In genomic region chr18:50058731-50059130, GRCh38 we compare ENCODE assay signal across 21 cellular contexts.
A peak's percentile ranks its signal among the peaks of the same experiment; 100 is the strongest.
DNase-seq lines count a peak whose midpoint lies in the region; ATAC-seq, FAIRE-seq and TF ChIP-seq lines count a peak whose summit lies in the region.
"Had no signal": no experiment of that assay in that cellular context is flagged by ENCODE, and none has a peak within 500 bp of the region (broad histone marks: within the 10 kb centered on the region; RNA-seq: fewer than 3 reads in every experiment).

No MANE protein-coding gene starts in this region.

- intact Hi-C loops in colonic mucosa (cut with DNase I) (no loop called here), mucosa of descending colon (cut with DNase I, micrococcal nuclease) (no loop called here), thyroid gland (cut with DNase I) (no loop called here)

- DNase-seq in colonic mucosa (peak; percentile 57), mucosa of descending colon (peak in 2 of 3 donors; percentile 55 to 62), small intestine (peak; percentile 71), thyroid gland (no peak)
- DNase-seq: AML-193; Caco-2; Calu3; CD4-positive, alpha-beta T cell; CD8-positive, alpha-beta T cell; DMS79 treated with DMSO at 0.1 percent for 48 hours; GF-D8 had no signal

- H3K9ac ChIP-seq in colonic mucosa (ENCODE audit: low read depth in 2 of 2, low read length in 2 of 2), result no peak overlapping the region
- H3K9ac ChIP-seq: BLaER1 treated with 17β-estradiol and CSF1 and Interleukin-3, amounts not matched to agents 10 nM and 100 nM had no signal

- no peak overlapping the region for H3K4me3 ChIP-seq in colonic mucosa
- H3K4me3 ChIP-seq in mucosa of descending colon, result no peak overlapping the region
- H3K4me3 ChIP-seq in small intestine (ENCODE audit: low read depth in 1 of 2, low read length in 2 of 2), result no peak overlapping the region
- H3K4me3 ChIP-seq in thyroid gland (replicated peaks in 1 of 3), result no peak overlapping the region
- H3K4me3 ChIP-seq: A549; BLaER1 treated with 17β-estradiol and CSF1 and Interleukin-3, amounts not matched to agents 10 nM and 100 nM had no signal

- H3K36me3 ChIP-seq in colonic mucosa, result no peaks in the 10 kb centered on the region
- no peaks in the 10 kb centered on the region for H3K36me3 ChIP-seq in mucosa of descending colon (ENCODE audit: low read depth)
- H3K36me3 ChIP-seq in small intestine (ENCODE audit: control insufficient read depth in 2 of 2, insufficient read depth in 2 of 2, low read length in 2 of 2), result no peaks in the 10 kb centered on the region
- no peaks in the 10 kb centered on the region for H3K36me3 ChIP-seq in thyroid gland
- H3K36me3 ChIP-seq: BLaER1 treated with 17β-estradiol and CSF1 and Interleukin-3, amounts not matched to agents 10 nM and 100 nM had no signal

- no peak for TF ChIP-seq CTCF in colonic mucosa (IDR thresholded peaks at IDR 0.05)
- TF ChIP-seq CTCF in mucosa of descending colon (IDR thresholded peaks at IDR 0.05), result no peak
- no peak for TF ChIP-seq CTCF in thyroid gland (IDR thresholded peaks at IDR 0.05)

- H3K9me3 ChIP-seq in colonic mucosa (no peaks in the 10 kb centered on the region), mucosa of descending colon (no peaks in the 10 kb centered on the region), small intestine (ENCODE audit: control insufficient read depth, low read depth) (no peaks in the 10 kb centered on the region), thyroid gland (no peaks in the 10 kb centered on the region)
- H3K9me3 ChIP-seq: A549, Caco-2 had no signal

- TF ChIP-seq POLR2A in thyroid gland (IDR thresholded peaks at IDR 0.05), result no peak

- FAIRE-seq in small intestine (lab: Jason Lieb, UNC), result no peak
- FAIRE-seq: A549, D721Med, G401.6, GM12891, GM19239 had no signal

- ATAC-seq in mucosa of descending colon (peak; percentile 97), HG03139 (IDR thresholded peaks at IDR 0.05; ENCODE audit: unreplicated experiment) (no peak), GM19351 (IDR thresholded peaks at IDR 0.05; ENCODE audit: unreplicated experiment) (no peak)
- ATAC-seq: A549; CD8-positive, alpha-beta T cell had no signal

- peaks cover 10% of the 10 kb centered on the region for H3K4me1 ChIP-seq in colonic mucosa
- H3K4me1 ChIP-seq in mucosa of descending colon (ENCODE audit: low read depth), result peaks cover 23% of the 10 kb centered on the region
- H3K4me1 ChIP-seq in small intestine (ENCODE audit: control insufficient read depth in 2 of 2, insufficient read depth in 1 of 2, low read depth in 1 of 2, low read length in 1 of 2), result no peaks in the 10 kb centered on the region
- H3K4me1 ChIP-seq in thyroid gland, result peaks cover 18 to 26% of the 10 kb centered on the region in 2 donors
- H3K4me1 ChIP-seq: A549, Caco-2 had no signal

- H3K27me3 ChIP-seq in colonic mucosa (no peaks in the 10 kb centered on the region), small intestine (ENCODE audit: control insufficient read depth in 2 of 2, insufficient read depth in 2 of 2, low read length in 2 of 2) (no peaks in the 10 kb centered on the region), thyroid gland (no peaks in the 10 kb centered on the region)
- H3K27me3 ChIP-seq: BLaER1 treated with 17β-estradiol and CSF1 and Interleukin-3, amounts not matched to agents 10 nM and 100 nM had no signal

- WGBS in small intestine, 3 donors, result 63 to 73% (median 64%) methylated on average over 4 of the region's 4 CpGs
- WGBS in thyroid gland, 2 donors, result 83 to 88% methylated on average over 4 of the region's 4 CpGs

- H3K27ac ChIP-seq in colonic mucosa (no peak overlapping the region), small intestine (ENCODE audit: low read depth in 1 of 2, low read length in 1 of 2) (no peak overlapping the region), thyroid gland (no peak overlapping the region)
- H3K27ac ChIP-seq: 22Rv1; A549; BLaER1 treated with 17β-estradiol and CSF1 and Interleukin-3, amounts not matched to agents 10 nM and 100 nM; C4-2B had no signal

Comparison
In these comparisons a context has a peak if more than half of its experiments do, and no peak if none do; other contexts are left out.
1. DNase-seq: peak in colonic mucosa (single experiment), mucosa of descending colon (2 of 3) and small intestine (single experiment); none in thyroid gland (0 of 2).